In the genomic region with DNA sequence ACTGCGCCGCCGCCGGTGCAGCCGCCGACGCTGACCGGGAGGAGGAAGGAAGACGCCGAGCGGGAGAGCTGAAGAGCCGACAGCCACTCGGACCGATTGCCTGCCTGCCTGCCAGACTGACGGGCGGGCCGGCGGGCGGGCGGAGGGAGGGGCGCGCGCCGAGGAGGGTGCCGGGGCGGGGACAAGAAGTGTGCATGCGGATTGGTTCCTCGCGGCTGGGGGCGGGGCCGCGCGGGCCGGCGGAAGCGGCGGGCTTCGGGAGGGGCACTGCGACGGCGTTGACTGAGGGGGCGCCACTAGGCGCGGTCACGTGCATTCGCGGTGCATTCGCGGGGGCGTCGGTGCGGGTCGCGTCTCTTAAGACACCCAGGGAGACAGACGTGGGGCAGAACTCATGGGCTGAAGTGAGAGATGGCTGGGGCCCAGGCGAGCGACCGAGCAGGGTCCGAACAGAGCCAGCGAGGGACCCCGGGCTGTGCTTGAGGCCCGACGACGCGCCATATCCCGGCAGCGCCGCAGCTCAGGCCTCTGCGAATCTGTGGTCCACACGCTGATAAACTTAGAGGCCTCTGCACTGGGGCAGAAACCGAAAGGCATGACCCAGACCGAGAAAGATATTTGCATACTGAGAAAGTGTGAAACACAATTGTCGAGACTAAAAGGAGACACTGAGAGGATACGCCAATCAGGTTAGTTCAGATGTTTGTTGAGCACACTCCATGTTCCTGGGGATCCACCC, we compare ENCODE assay signal across 8 cellular contexts. TPM values are rescaled to one million over a fixed set of nuclear protein-coding genes. Genes with fewer than 3 reads are reported as not detected.
DNase-seq lines count a peak whose midpoint lies in the region; ATAC-seq and TF ChIP-seq lines count a peak whose summit lies in the region.

MAPK1 (minus strand) TSS at position 118 of the 739 bp plus-strand sequence. CDS start 205 bp downstream, outside the sequence.

- H3K27ac Mint-ChIP-seq in activated T-helper 17 cell treated with anti-CD3 and anti-CD28 coated beads, Interleukin-2, amount 50 U/mL, for 72 hours = peak within 1 kb of the TSS; percentile 97
- H3K27ac Mint-ChIP-seq in natural killer cell treated with Interleukin-12 subunit alpha and Interleukin-12 subunit beta and Interleukin-15 and Interleukin-18, amount 100 ng/mL, for 72 hours = peak within 1 kb of the TSS; percentile 93 to 95

- ATAC-seq in GM21717 (IDR thresholded peaks at IDR 0.05; ENCODE audit: unreplicated experiment) = peak; percentile 75
- ATAC-seq in activated T-helper 17 cell treated with anti-CD3 and anti-CD28 coated beads, Interleukin-2, amount 50 U/mL, for 72 hours (replicated peaks) = peak; percentile 89
- ATAC-seq in natural killer cell treated with Interleukin-12 subunit alpha and Interleukin-12 subunit beta and Interleukin-15 and Interleukin-18, amount 100 ng/mL, for 72 hours = peak; percentile 93 to 96
- ATAC-seq in stimulated activated naive CD8-positive, alpha-beta T cell treated with anti-CD3 and anti-CD28 coated beads, Interleukin-15, Interleukin-2, amounts not matched to agents 100 U/mL and 50 U/mL, for 24 hours = peak; percentile 94

- DNase-seq in DMS79 treated with DMSO at 0.1 percent for 48 hours (lab: John Stamatoyannopoulos, UW) (peak; percentile 47), KBM-7 (peak; percentile 81), RKO (ENCODE audit: low spot score) (peak; percentile 93), fibroblast of mammary gland (ENCODE audit: low read depth) (peak; percentile 78)
- peak; percentile 97 for DNase-seq in natural killer cell treated with Interleukin-12 subunit alpha and Interleukin-12 subunit beta and Interleukin-15 and Interleukin-18, amount 100 ng/mL, for 72 hours (ENCODE audit: low spot score)
- DNase-seq in stimulated activated naive CD8-positive, alpha-beta T cell treated with anti-CD3 and anti-CD28 coated beads, Interleukin-15, Interleukin-2, amounts not matched to agents 100 U/mL and 50 U/mL, for 24 hours = peak; percentile 96

- no peaks in the 10 kb centered on the region for H3K27me3 Mint-ChIP-seq in activated T-helper 17 cell treated with anti-CD3 and anti-CD28 coated beads, Interleukin-2, amount 50 U/mL, for 72 hours
- no peaks in the 10 kb centered on the region for H3K27me3 Mint-ChIP-seq in natural killer cell treated with Interleukin-12 subunit alpha and Interleukin-12 subunit beta and Interleukin-15 and Interleukin-18, amount 100 ng/mL, for 72 hours

- peak within 1 kb of the TSS; percentile 94 for H3K4me3 ChIP-seq in fibroblast of mammary gland (ENCODE audit: control insufficient read depth, low read depth, low read length)

- peaks cover 26% of the 10 kb centered on the region for H3K4me1 Mint-ChIP-seq in activated T-helper 17 cell treated with anti-CD3 and anti-CD28 coated beads, Interleukin-2, amount 50 U/mL, for 72 hours
- peaks cover 30 to 35% of the 10 kb centered on the region in 2 donors for H3K4me1 Mint-ChIP-seq in natural killer cell treated with Interleukin-12 subunit alpha and Interleukin-12 subunit beta and Interleukin-15 and Interleukin-18, amount 100 ng/mL, for 72 hours (ENCODE audit: low read depth in 2 of 2)

- no peaks in the 10 kb centered on the region for H3K9me3 Mint-ChIP-seq in activated T-helper 17 cell treated with anti-CD3 and anti-CD28 coated beads, Interleukin-2, amount 50 U/mL, for 72 hours
- H3K9me3 Mint-ChIP-seq in natural killer cell treated with Interleukin-12 subunit alpha and Interleukin-12 subunit beta and Interleukin-15 and Interleukin-18, amount 100 ng/mL, for 72 hours = no peaks in the 10 kb centered on the region

- in situ Hi-C loops in KBM-7 (cut with MboI; ENCODE audit: low pct_unique_long_range_greater_than_20kb, low sequenced_read_pairs) = no loop called here

- no peak for TF ChIP-seq CTCF in fibroblast of mammary gland (conservative IDR thresholded peaks at IDR 0.05; ENCODE audit: control insufficient read depth, insufficient read depth, low read depth, low read length)

- H3K4me3 Mint-ChIP-seq in activated T-helper 17 cell treated with anti-CD3 and anti-CD28 coated beads, Interleukin-2, amount 50 U/mL, for 72 hours = peak within 1 kb of the TSS; percentile 98
- H3K4me3 Mint-ChIP-seq in natural killer cell treated with Interleukin-12 subunit alpha and Interleukin-12 subunit beta and Interleukin-15 and Interleukin-18, amount 100 ng/mL, for 72 hours = peak within 1 kb of the TSS; percentile 96

- peaks cover 18% of the 10 kb centered on the region for H3K36me3 Mint-ChIP-seq in activated T-helper 17 cell treated with anti-CD3 and anti-CD28 coated beads, Interleukin-2, amount 50 U/mL, for 72 hours (ENCODE audit: low read depth)
- H3K36me3 Mint-ChIP-seq in natural killer cell treated with Interleukin-12 subunit alpha and Interleukin-12 subunit beta and Interleukin-15 and Interleukin-18, amount 100 ng/mL, for 72 hours = peaks cover 19% of the 10 kb centered on the region

RNA-seq across cellular contexts. Expression of gene MAPK1, which starts in this region (rescaled TPM):
- total RNA-seq in activated T-helper 17 cell treated with anti-CD3 and anti-CD28 coated beads, Interleukin-2, amount 50 U/mL, for 72 hours = 10 to 100 TPM; 48.6 to 70.7 TPM
- 100 to 1,000 TPM; 168 to 176 TPM for total RNA-seq in natural killer cell treated with Interleukin-12 subunit alpha and Interleukin-12 subunit beta and Interleukin-15 and Interleukin-18, amount 100 ng/mL, for 72 hours

Comparison
In these comparisons a context has a peak if more than half of its experiments do, and no peak if none do; other contexts are left out.
1. Peak in every context shown above with its lines: DNase-seq, ATAC-seq and H3K4me3 ChIP-seq.
2. DNase-seq: peak in every context shown above with its lines; median percentile 97 in natural killer cell treated with Interleukin-12 subunit alpha and Interleukin-12 subunit beta and Interleukin-15 and Interleukin-18, amount 100 ng/mL, for 72 hours; 96 in stimulated activated naive CD8-positive, alpha-beta T cell treated with anti-CD3 and anti-CD28 coated beads, Interleukin-15, Interleukin-2, amounts not matched to agents 100 U/mL and 50 U/mL, for 24 hours; 93 in RKO; 81 in KBM-7; 78 in fibroblast of mammary gland; 47 in DMS79 treated with DMSO at 0.1 percent for 48 hours.